Comparison of ENCODE assay signal across 17 cellular contexts in genomic region chr4:55038176-55038890, GRCh38.
DNase-seq lines count a peak whose midpoint lies in the region; ATAC-seq and TF ChIP-seq lines count a peak whose summit lies in the region.
"Had no signal": no experiment of that assay in that cellular context is flagged by ENCODE, and none has a peak within 500 bp of the region (broad histone marks: within the 10 kb centered on the region; RNA-seq: fewer than 3 reads in every experiment).

No MANE protein-coding gene starts in this region.

- no peaks in the 10 kb centered on the region for H3K27me3 ChIP-seq in lung (ENCODE audit: control insufficient read depth, insufficient read depth)
- no peaks in the 10 kb centered on the region for H3K27me3 ChIP-seq in aorta (ENCODE audit: control insufficient read depth in 1 of 2, insufficient read depth in 2 of 2, low read length in 1 of 2)

- peaks cover 0 to 3% of the 10 kb centered on the region in 2 donors for H3K9me3 Mint-ChIP-seq in natural killer cell

- peaks cover 0 to 3% of the 10 kb centered on the region in 2 donors for H3K9me3 ChIP-seq in lung (ENCODE audit: control insufficient read depth in 2 of 2, insufficient read depth in 1 of 2, low read length in 1 of 2)
- H3K9me3 ChIP-seq in aorta (ENCODE audit: control insufficient read depth, low read length) = no peaks in the 10 kb centered on the region

- DNase-seq in Right ventricle myocardium inferior (ENCODE audit: missing footprints) = peak; percentile 55
- DNase-seq in cardiac septum (ENCODE audit: low spot score) = no peak
- peak; percentile 54 for DNase-seq in fibroblast of mammary gland (ENCODE audit: low read depth)
- peak; percentile 52 for DNase-seq in lung (ENCODE audit: low spot score)
- DNase-seq in aorta = no peak
- DNase-seq in 8988T = no peak
- DNase-seq in DMS53 treated with DMSO at 0.1 percent for 48 hours (lab: John Stamatoyannopoulos, UW; ENCODE audit: unreplicated experiment) = no peak
- DNase-seq in natural killer cell = no peak
- DNase-seq: activated CD8-positive, alpha-beta memory T cell treated with anti-CD3 and anti-CD28 coated beads for 24 hours; activated naive CD4-positive, alpha-beta T cell; CD8-positive, alpha-beta memory T cell; HCEC 1CT; NCI-H2081 treated with DMSO at 0.1 percent for 48 hours had no signal

- 20 to 41% methylated on average over 2 of the region's 2 CpGs for WGBS in lung, 2 donors
- WGBS in aorta, 2 donors = 27 to 35% methylated on average over 2 of the region's 2 CpGs

- H3K4me1 Mint-ChIP-seq in natural killer cell = no peaks in the 10 kb centered on the region
- H3K4me1 Mint-ChIP-seq: CD8-positive, alpha-beta memory T cell had no signal

- intact Hi-C loops in Right ventricle myocardium inferior (cut with DNase I) (loop anchor here (5.0 kb wide), 1 partner anchor 39 kb away; no protein-coding TSS in a partner anchor), cardiac septum (cut with DNase I) (no loop called here), aorta (cut with DNase I) (no loop called here), natural killer cell (cut with micrococcal nuclease) (no loop called here)

- H3K36me3 ChIP-seq in lung (ENCODE audit: control insufficient read depth in 2 of 2, insufficient read depth in 2 of 2, low read length in 2 of 2) (no peaks in the 10 kb centered on the region), aorta (ENCODE audit: control insufficient read depth in 1 of 2, insufficient read depth in 2 of 2, low read length in 1 of 2) (no peaks in the 10 kb centered on the region)

- H3K4me3 ChIP-seq in fibroblast of mammary gland (ENCODE audit: control insufficient read depth, low read depth, low read length) (no peak overlapping the region), lung (no peak overlapping the region), aorta (ENCODE audit: low read length in 2 of 2) (no peak overlapping the region)
- H3K4me3 ChIP-seq: SK-N-MC had no signal

- H3K27ac ChIP-seq in lung (ENCODE audit: low read depth in 1 of 2, low read length in 1 of 2) = peak overlapping the region; percentile 68 to 78
- H3K27ac ChIP-seq in aorta (ENCODE audit: low read depth in 1 of 2, low read length in 2 of 2) = peak overlapping the region in 1 of 2 donors; percentile 56
- H3K27ac ChIP-seq: 22Rv1, SK-N-MC had no signal

- TF ChIP-seq CTCF in fibroblast of mammary gland (conservative IDR thresholded peaks at IDR 0.05; ENCODE audit: control insufficient read depth, insufficient read depth, low read depth, low read length) = no peak
- no peak for TF ChIP-seq CTCF in lung (IDR thresholded peaks at IDR 0.05; ENCODE audit: control extremely low read depth, extremely low read depth)
- TF ChIP-seq CTCF in natural killer cell (IDR thresholded peaks at IDR 0.05) = no peak

- H3K4me3 Mint-ChIP-seq in natural killer cell = no peak overlapping the region
- H3K4me3 Mint-ChIP-seq: CD8-positive, alpha-beta memory T cell; natural killer cell treated with Interleukin-12 subunit alpha and Interleukin-12 subunit beta and Interleukin-15 and Interleukin-18, amount 100 ng/mL, for 72 hours had no signal

- H3K27me3 Mint-ChIP-seq in natural killer cell (ENCODE audit: low read depth in 2 of 2) = peaks cover 5 to 31% of the 10 kb centered on the region in 2 donors
- H3K27me3 Mint-ChIP-seq: CD8-positive, alpha-beta memory T cell had no signal

- H3K4me1 ChIP-seq in lung (ENCODE audit: control insufficient read depth in 2 of 2, insufficient read depth in 2 of 2, low read length in 2 of 2) = peaks cover 5 to 9% of the 10 kb centered on the region in 2 donors
- peaks cover 4 to 6% of the 10 kb centered on the region in 2 donors for H3K4me1 ChIP-seq in aorta (ENCODE audit: control insufficient read depth in 1 of 2, insufficient read depth in 2 of 2, low read length in 2 of 2)

- no peaks in the 10 kb centered on the region for H3K36me3 Mint-ChIP-seq in natural killer cell
- H3K36me3 Mint-ChIP-seq: natural killer cell treated with Interleukin-12 subunit alpha and Interleukin-12 subunit beta and Interleukin-15 and Interleukin-18, amount 100 ng/mL, for 72 hours had no signal

- H3K27ac Mint-ChIP-seq in natural killer cell = no peak overlapping the region
- H3K27ac Mint-ChIP-seq: CD8-positive, alpha-beta memory T cell; natural killer cell treated with Interleukin-12 subunit alpha and Interleukin-12 subunit beta and Interleukin-15 and Interleukin-18, amount 100 ng/mL, for 72 hours had no signal

- ATAC-seq in Right ventricle myocardium inferior = peak; percentile 95
- ATAC-seq in lung (ENCODE audit: insufficient read depth, low FRiP score) = peak; percentile 29
- ATAC-seq in aorta (ENCODE audit: low FRiP score) = peak; percentile 77
- ATAC-seq in natural killer cell = no peak
- ATAC-seq: esophagus mucosa; natural killer cell treated with Interleukin-12 subunit alpha and Interleukin-12 subunit beta and Interleukin-15 and Interleukin-18, amount 100 ng/mL, for 72 hours had no signal

Comparison
In these comparisons a context has a peak if more than half of its experiments do, and no peak if none do; other contexts are left out.
1. DNase-seq: peak in Right ventricle myocardium inferior (single experiment), fibroblast of mammary gland (single experiment) and lung (single experiment); none in cardiac septum (single experiment), aorta (0 of 2), 8988T (single experiment), DMS53 treated with DMSO at 0.1 percent for 48 hours (single experiment) and natural killer cell (single experiment).
2. ATAC-seq: peak in Right ventricle myocardium inferior (single experiment), lung (single experiment) and aorta (single experiment); none in natural killer cell (0 of 3).